29 cellular contexts compared by ENCODE assay signal in the genomic region with DNA sequence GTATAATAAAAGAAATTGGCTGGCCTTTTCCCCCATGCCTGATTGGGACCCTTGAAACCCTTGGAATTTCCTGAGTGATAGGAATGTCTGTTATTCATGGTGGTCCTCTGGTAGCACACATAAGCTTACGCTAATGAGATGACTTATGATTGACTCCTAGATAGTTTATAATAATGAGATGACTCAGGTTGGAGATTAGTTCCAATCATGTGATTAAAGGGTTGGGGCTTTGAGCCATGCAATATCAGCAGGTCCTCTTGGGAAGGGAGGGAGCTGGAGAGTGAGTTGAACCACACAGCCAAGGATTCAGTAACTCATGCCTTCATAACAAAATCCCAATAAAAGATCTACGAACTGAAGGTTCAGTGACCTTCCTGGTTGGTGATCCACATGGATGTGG.
"Had no signal": no experiment of that assay in that cellular context is flagged by ENCODE, and none has a peak within 500 bp of the region (broad histone marks: within the 10 kb centered on the region; RNA-seq: fewer than 3 reads in every experiment).

No MANE protein-coding gene starts in this region.

- H3K27me3 ChIP-seq: ascending aorta, brain microvascular endothelial cell, Peyer's patch, SJCRH30 had no signal

- H3K36me3 Mint-ChIP-seq: activated naive CD4-positive, alpha-beta T cell treated with anti-CD3 and anti-CD28 coated beads, Interleukin-2, amount 50 U/mL, for 24 hours had no signal

- H3K27ac ChIP-seq: ascending aorta, brain microvascular endothelial cell, Peyer's patch, RWPE1, SJCRH30, WERI-Rb-1 had no signal

- H3K27me3 Mint-ChIP-seq: activated CD4-positive, alpha-beta T cell treated with anti-CD3 and anti-CD28 coated beads for 36 hours; activated CD8-positive, alpha-beta T cell treated with anti-CD3 and anti-CD28 coated beads for 36 hours; activated naive CD4-positive, alpha-beta T cell treated with anti-CD3 and anti-CD28 coated beads, Interleukin-2, amount 50 U/mL, for 24 hours had no signal

- H3K4me1 ChIP-seq: ascending aorta, Peyer's patch had no signal

- H3K9ac ChIP-seq: SK-N-SH had no signal

- H3K9me3 Mint-ChIP-seq: activated naive CD4-positive, alpha-beta T cell treated with anti-CD3 and anti-CD28 coated beads, Interleukin-2, amount 50 U/mL, for 24 hours had no signal

- ATAC-seq: activated CD4-positive, alpha-beta T cell treated with anti-CD3 and anti-CD28 coated beads for 36 hours; activated CD8-positive, alpha-beta T cell treated with anti-CD3 and anti-CD28 coated beads for 36 hours had no signal

- H3K4me3 ChIP-seq: ascending aorta, Peyer's patch, SJCRH30 had no signal

- H3K36me3 ChIP-seq: ascending aorta, brain microvascular endothelial cell, Peyer's patch, SJCRH30, WERI-Rb-1 had no signal

- H3K27ac Mint-ChIP-seq: activated CD4-positive, alpha-beta T cell treated with anti-CD3 and anti-CD28 coated beads for 36 hours; activated CD8-positive, alpha-beta T cell treated with anti-CD3 and anti-CD28 coated beads for 36 hours; activated naive CD4-positive, alpha-beta T cell treated with anti-CD3 and anti-CD28 coated beads, Interleukin-2, amount 50 U/mL, for 24 hours had no signal

- DNase-seq: activated CD4-positive, alpha-beta T cell treated with anti-CD3 and anti-CD28 coated beads for 36 hours; activated CD8-positive, alpha-beta memory T cell treated with anti-CD3 and anti-CD28 coated beads, Interleukin-2, amount 50 U/mL, for 48 hours; activated CD8-positive, alpha-beta T cell treated with anti-CD3 and anti-CD28 coated beads for 36 hours; activated effector memory CD4-positive, alpha-beta T cell treated with Interleukin-2 at 50 U/mL for 16 hours; activated naive CD4-positive, alpha-beta T cell; activated T-cell treated with anti-CD3 and anti-CD28 coated beads, Interleukin-2, amount 50 U/mL, for 1 hour; amniotic stem cell; brain microvascular endothelial cell; cerebellar nuclear complex; Kasumi-1; KBM-7; NCI-H1105 treated with DMSO at 0.1 percent for 48 hours; NCI-H146; NCI-H187 treated with DMSO at 0.1 percent for 48 hours; NCI-H2081 treated with DMSO at 0.1 percent for 48 hours; NCI-H446; NCI-H524 treated with DMSO at 0.1 percent for 48 hours; NCI-H748 treated with DMSO at 0.1 percent for 48 hours; NK-92 treated with Interleukin-12 subunit alpha and Interleukin-12 subunit beta, amount 100 ng/mL, for 24 hours; OCI-M1; Peyer's patch; Right ventricle myocardium superior; SJCRH30; SK-N-SH; T-helper 1 cell; WERI-Rb-1 had no signal

- H3K4me1 Mint-ChIP-seq: activated CD4-positive, alpha-beta T cell treated with anti-CD3 and anti-CD28 coated beads for 36 hours; activated naive CD4-positive, alpha-beta T cell treated with anti-CD3 and anti-CD28 coated beads, Interleukin-2, amount 50 U/mL, for 24 hours had no signal

- H3K4me3 Mint-ChIP-seq: activated CD4-positive, alpha-beta T cell treated with anti-CD3 and anti-CD28 coated beads for 36 hours; activated CD8-positive, alpha-beta T cell treated with anti-CD3 and anti-CD28 coated beads for 36 hours; activated naive CD4-positive, alpha-beta T cell treated with anti-CD3 and anti-CD28 coated beads, Interleukin-2, amount 50 U/mL, for 24 hours had no signal

- H3K9me3 ChIP-seq: ascending aorta, Peyer's patch, SJCRH30, SK-N-SH had no signal

- H3K4me2 ChIP-seq: SK-N-SH had no signal
